In the genomic region with DNA sequence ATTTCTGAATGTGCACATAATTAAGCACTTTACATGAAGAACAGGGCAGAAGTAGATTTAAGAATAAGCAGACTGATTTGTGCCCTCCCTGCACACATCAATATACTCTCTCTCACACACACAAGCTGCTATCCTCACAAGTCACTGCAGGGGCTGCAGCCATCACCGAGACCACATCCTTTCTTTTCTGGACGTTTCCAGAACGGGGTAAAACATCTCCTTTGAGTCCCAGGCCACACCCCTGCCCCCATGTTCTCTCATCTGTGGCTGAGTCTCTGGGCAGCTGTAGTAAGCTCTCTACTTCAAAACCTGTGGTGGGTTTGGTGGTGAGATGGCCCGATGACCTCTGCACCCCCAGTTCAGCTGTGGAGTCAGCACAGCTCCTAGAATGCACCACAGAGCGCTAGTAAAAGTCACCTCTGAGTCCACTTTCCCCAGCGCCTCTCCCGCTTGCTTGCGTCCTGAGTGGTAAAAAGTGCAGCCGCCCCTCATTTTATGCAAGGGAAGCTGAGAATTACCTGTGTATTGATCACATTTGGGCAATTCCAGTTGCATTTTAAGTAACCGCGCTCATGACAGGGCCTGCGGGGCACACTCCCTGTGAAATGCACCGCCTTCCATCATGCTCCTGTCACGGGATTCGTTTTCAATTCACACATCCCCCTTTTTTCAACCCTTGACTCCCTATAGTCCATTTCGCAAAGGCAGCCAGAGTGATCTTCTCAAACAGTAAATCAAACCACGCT, we compare ENCODE assay signal across 11 cellular contexts.
DNase-seq lines count a peak whose midpoint lies in the region; ATAC-seq and TF ChIP-seq lines count a peak whose summit lies in the region.
"Had no signal": no experiment of that assay in that cellular context is flagged by ENCODE, and none has a peak within 500 bp of the region (broad histone marks: within the 10 kb centered on the region; RNA-seq: fewer than 3 reads in every experiment).

No MANE protein-coding gene starts in this region.

- H3K4me1 Mint-ChIP-seq in activated CD8-positive, alpha-beta memory T cell treated with anti-CD3 and anti-CD28 coated beads, Interleukin-2, amount 10 ng/mL, durations not matched to agents 7 days and 5 days, result peaks cover 93% of the 10 kb centered on the region
- peaks cover 62% of the 10 kb centered on the region for H3K4me1 Mint-ChIP-seq in activated B cell treated with CpG ODN at 0.5 μM for 24 hours
- H3K4me1 Mint-ChIP-seq in stimulated activated effector memory CD8-positive, alpha-beta T cell treated with anti-CD3 and anti-CD28 coated beads, Interleukin-12 subunit alpha, Interleukin-12 subunit beta, amount 100 ng/mL, for 72 hours, result peaks cover 93% of the 10 kb centered on the region

- H3K36me3 Mint-ChIP-seq in activated CD8-positive, alpha-beta memory T cell treated with anti-CD3 and anti-CD28 coated beads, Interleukin-2, amount 10 ng/mL, durations not matched to agents 7 days and 5 days, result peaks cover 49% of the 10 kb centered on the region
- H3K36me3 Mint-ChIP-seq in activated B cell treated with CpG ODN at 0.5 μM for 24 hours (ENCODE audit: low read depth), result peaks cover 74% of the 10 kb centered on the region
- peaks cover 99% of the 10 kb centered on the region for H3K36me3 Mint-ChIP-seq in stimulated activated effector memory CD8-positive, alpha-beta T cell treated with anti-CD3 and anti-CD28 coated beads, Interleukin-12 subunit alpha, Interleukin-12 subunit beta, amount 100 ng/mL, for 72 hours

- peak; percentile 54 for ATAC-seq in activated CD8-positive, alpha-beta memory T cell treated with anti-CD3 and anti-CD28 coated beads, Interleukin-2, amount 10 ng/mL, durations not matched to agents 7 days and 5 days
- ATAC-seq in activated B cell treated with CpG ODN at 0.5 μM for 24 hours (ENCODE audit: low read depth), result no peak
- ATAC-seq in stimulated activated effector memory CD8-positive, alpha-beta T cell treated with anti-CD3 and anti-CD28 coated beads, Interleukin-12 subunit alpha, Interleukin-12 subunit beta, amount 100 ng/mL, for 72 hours, result peak; percentile 11
- ATAC-seq: mucosa of descending colon had no signal

- peak overlapping the region; percentile 84 for H3K27ac Mint-ChIP-seq in activated CD8-positive, alpha-beta memory T cell treated with anti-CD3 and anti-CD28 coated beads, Interleukin-2, amount 10 ng/mL, durations not matched to agents 7 days and 5 days
- peak overlapping the region; percentile 41 for H3K27ac Mint-ChIP-seq in activated B cell treated with CpG ODN at 0.5 μM for 24 hours
- peak overlapping the region; percentile 74 for H3K27ac Mint-ChIP-seq in stimulated activated effector memory CD8-positive, alpha-beta T cell treated with anti-CD3 and anti-CD28 coated beads, Interleukin-12 subunit alpha, Interleukin-12 subunit beta, amount 100 ng/mL, for 72 hours

- CTCF ChIA-PET in activated CD8-positive, alpha-beta memory T cell treated with anti-CD3 and anti-CD28 coated beads, Interleukin-2, amount 10 ng/mL, durations not matched to agents 7 days and 5 days (lab: Charles Lee), result interaction anchor here (0.9 to 1.4 kb wide), 9 partner anchors 9 to 168 kb away, joined by 3 to 5 read pairs (median 4); no protein-coding TSS in a partner anchor
- CTCF ChIA-PET in activated B cell treated with CpG ODN at 0.5 μM for 24 hours (lab: Charles Lee), result interaction anchor here (1.3 kb wide), 1 partner anchor 115 kb away, joined by 6 read pairs; a partner anchor contains a TSS

- no peaks in the 10 kb centered on the region for H3K9me3 Mint-ChIP-seq in activated CD8-positive, alpha-beta memory T cell treated with anti-CD3 and anti-CD28 coated beads, Interleukin-2, amount 10 ng/mL, durations not matched to agents 7 days and 5 days (ENCODE audit: low read depth)
- H3K9me3 Mint-ChIP-seq in activated B cell treated with CpG ODN at 0.5 μM for 24 hours, result no peaks in the 10 kb centered on the region
- H3K9me3 Mint-ChIP-seq in stimulated activated effector memory CD8-positive, alpha-beta T cell treated with anti-CD3 and anti-CD28 coated beads, Interleukin-12 subunit alpha, Interleukin-12 subunit beta, amount 100 ng/mL, for 72 hours, result no peaks in the 10 kb centered on the region

- H3K27me3 Mint-ChIP-seq in activated CD8-positive, alpha-beta memory T cell treated with anti-CD3 and anti-CD28 coated beads, Interleukin-2, amount 10 ng/mL, durations not matched to agents 7 days and 5 days, result no peaks in the 10 kb centered on the region
- H3K27me3 Mint-ChIP-seq in activated B cell treated with CpG ODN at 0.5 μM for 24 hours, result no peaks in the 10 kb centered on the region

- no peak overlapping the region for H3K4me3 Mint-ChIP-seq in activated CD8-positive, alpha-beta memory T cell treated with anti-CD3 and anti-CD28 coated beads, Interleukin-2, amount 10 ng/mL, durations not matched to agents 7 days and 5 days
- H3K4me3 Mint-ChIP-seq in activated B cell treated with CpG ODN at 0.5 μM for 24 hours, result no peak overlapping the region
- H3K4me3 Mint-ChIP-seq in stimulated activated effector memory CD8-positive, alpha-beta T cell treated with anti-CD3 and anti-CD28 coated beads, Interleukin-12 subunit alpha, Interleukin-12 subunit beta, amount 100 ng/mL, for 72 hours, result peak overlapping the region; percentile 21

- intact Hi-C loops in activated B cell treated with CpG ODN at 0.5 μM for 24 hours (cut with micrococcal nuclease), result no loop called here

- no peak for TF ChIP-seq CTCF in activated B cell treated with CpG ODN at 0.5 μM for 24 hours (IDR thresholded peaks at IDR 0.05)

- DNase-seq in activated CD8-positive, alpha-beta memory T cell treated with anti-CD3 and anti-CD28 coated beads, Interleukin-2, amount 10 ng/mL, durations not matched to agents 7 days and 5 days, result peak; percentile 91
- no peak for DNase-seq in activated CD8-positive, alpha-beta memory T cell treated with anti-CD3 and anti-CD28 coated beads, Interleukin-2, amount 50 U/mL, for 4 hours
- no peak for DNase-seq in activated B cell treated with CpG ODN at 0.5 μM for 24 hours
- peak; percentile 37 for DNase-seq in left kidney (ENCODE audit: low read depth, low spot score)
- peak in 1 of 2 donors; percentile 71 for DNase-seq in stimulated activated effector memory CD8-positive, alpha-beta T cell treated with anti-CD3 and anti-CD28 coated beads, Interleukin-12 subunit alpha, Interleukin-12 subunit beta, amount 100 ng/mL, for 72 hours (ENCODE audit: low spot score in 2 of 2)
- DNase-seq in KG1 (lab: John Stamatoyannopoulos, UW), result no peak
- DNase-seq in NCI-H524 treated with DMSO at 0.1 percent for 48 hours (lab: John Stamatoyannopoulos, UW), result no peak
- no peak for DNase-seq in medulla oblongata (ENCODE audit: extremely low spot score)
- DNase-seq: mucosa of descending colon, NCI-H1092, WERI-Rb-1 had no signal

- POLR2A ChIA-PET in activated B cell treated with CpG ODN at 0.5 μM for 24 hours (lab: Charles Lee), result interaction anchor here (0.7 to 1.3 kb wide), 3 partner anchors 16 to 39 kb away, joined by 3 to 7 read pairs (median 5); no protein-coding TSS in a partner anchor

Comparison
In these comparisons a context has a peak if more than half of its experiments do, and no peak if none do; other contexts are left out.
1. DNase-seq: peak in activated CD8-positive, alpha-beta memory T cell treated with anti-CD3 and anti-CD28 coated beads, Interleukin-2, amount 10 ng/mL, durations not matched to agents 7 days and 5 days (single experiment) and left kidney (single experiment); none in activated CD8-positive, alpha-beta memory T cell treated with anti-CD3 and anti-CD28 coated beads, Interleukin-2, amount 50 U/mL, for 4 hours (single experiment), activated B cell treated with CpG ODN at 0.5 μM for 24 hours (single experiment), KG1 (single experiment), NCI-H524 treated with DMSO at 0.1 percent for 48 hours (single experiment) and medulla oblongata (single experiment).
2. Peak in every context shown above with its lines, with median percentiles within 50 percentile points of each other: H3K27ac Mint-ChIP-seq.